Comparison of ENCODE assay signal across 1 cellular context in genomic region chr14:103767306-103767894, GRCh38.
TF ChIP-seq lines count a peak whose summit lies in the region.

No MANE protein-coding gene starts in this region.

TF ChIP-seq in IMR-90, 13 proteins besides CTCF, POLR2A, EP300 and RAD21 (continued from another document):
- no peak for TF ChIP-seq CHD1 (IDR thresholded peaks at IDR 0.05; ENCODE audit: low read depth, low read length)
- no peak for TF ChIP-seq ELK1 (IDR thresholded peaks at IDR 0.05; ENCODE audit: borderline replicate concordance, low read depth, low read length)
- peak; percentile 41; the same call in 1 of the 2 replicates for TF ChIP-seq CEBPB (IDR thresholded peaks at IDR 0.05; ENCODE audit: low read depth, low read length)
- no peak for TF ChIP-seq USF2 (IDR thresholded peaks at IDR 0.05; ENCODE audit: low read depth, low read length)
- no peak for TF ChIP-seq RCOR1 (IDR thresholded peaks at IDR 0.05; ENCODE audit: insufficient replicate concordance, low read length)
TF ChIP-seq in IMR-90: peak in this region for 1.
